In the genomic region with DNA sequence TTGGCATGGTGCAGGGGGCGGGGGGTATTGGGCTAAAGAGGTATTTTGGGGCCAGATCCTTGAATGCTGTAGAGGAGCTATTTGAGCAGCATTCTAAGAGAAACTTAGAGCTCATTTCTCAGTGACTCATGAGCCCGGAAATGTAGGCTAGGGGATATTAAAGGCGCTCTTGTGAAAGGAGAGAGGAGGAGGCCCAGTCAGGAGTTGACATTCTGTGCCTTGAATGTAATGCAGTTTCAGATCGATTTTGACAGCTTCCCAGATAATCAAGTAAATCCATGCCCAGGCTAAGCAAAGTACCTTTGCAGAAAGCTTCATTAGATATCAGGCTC, we compare ENCODE assay signal across 8 cellular contexts. TPM values are rescaled to one million over a fixed set of nuclear protein-coding genes. Genes with fewer than 3 reads are reported as not detected.
DNase-seq lines count a peak whose midpoint lies in the region; ATAC-seq, FAIRE-seq and TF ChIP-seq lines count a peak whose summit lies in the region.

No MANE protein-coding gene starts in this region.

- TF ChIP-seq CTCF in Caco-2 (IDR thresholded peaks at IDR 0.05; ENCODE audit: insufficient read depth in 1 of 2, low read depth in 1 of 2, low read length in 1 of 2, severe bottlenecking in 1 of 2, unreplicated experiment in 1 of 2) (no peak), bronchial epithelial cell (IDR thresholded peaks at IDR 0.05; ENCODE audit: insufficient read depth, low read length, severe bottlenecking) (no peak)

- H3K27me3 ChIP-seq in Caco-2 (replicated peaks; ENCODE audit: control insufficient read depth, insufficient read depth, low read length) (no peaks in the 10 kb centered on the region), bronchial epithelial cell (ENCODE audit: control insufficient read depth, insufficient read depth, low read length) (no peaks in the 10 kb centered on the region)

- BruUV-seq in Caco-2 (replicated peaks; lab: Mats Ljungman, UMichigan): TSS peak; percentile 35

- ATAC-seq in left colon (peak; percentile 46), GM19467 (IDR thresholded peaks at IDR 0.05; ENCODE audit: unreplicated experiment) (no peak), GM18867 (IDR thresholded peaks at IDR 0.05; ENCODE audit: unreplicated experiment) (no peak)

- peak overlapping the region; percentile 86 for H3K9ac ChIP-seq in SK-N-MC (ENCODE audit: insufficient read length)

- H3K9me3 ChIP-seq in Caco-2 (no peaks in the 10 kb centered on the region), SK-N-MC (ENCODE audit: low read depth, low read length) (no peaks in the 10 kb centered on the region)

- no peaks in the 10 kb centered on the region for H3K36me3 ChIP-seq in Caco-2 (ENCODE audit: control insufficient read depth, insufficient read depth, low read length)
- peaks cover 8% of the 10 kb centered on the region for H3K36me3 ChIP-seq in SK-N-MC (ENCODE audit: insufficient read depth, low read length)
- H3K36me3 ChIP-seq in bronchial epithelial cell (ENCODE audit: control insufficient read depth, insufficient read depth, low read length): peaks cover 3% of the 10 kb centered on the region

- TF ChIP-seq POLR2A in H54 (IDR thresholded peaks at IDR 0.05; ENCODE audit: low read depth, low read length): no peak

- no peaks in the 10 kb centered on the region for H3K9me3 Mint-ChIP-seq in Caco-2 (ENCODE audit: unreplicated experiment)

- CTCF ChIA-PET in Caco-2 (lab: Charles Lee): interaction anchor here (1.4 kb wide), 1 partner anchor 84 kb away, joined by 7 read pairs; no protein-coding TSS in a partner anchor

- H3K27me3 Mint-ChIP-seq in Caco-2 (ENCODE audit: insufficient read depth, unreplicated experiment): no peaks in the 10 kb centered on the region

- H3K4me3 ChIP-seq in Caco-2 (ENCODE audit: low read depth, low read length) (peak overlapping the region; percentile 72), SK-N-MC (peak overlapping the region; percentile 88), bronchial epithelial cell (ENCODE audit: low read depth, low read length) (peak overlapping the region; percentile 81)

- peak overlapping the region; percentile 95 for H3K27ac Mint-ChIP-seq in Caco-2 (ENCODE audit: unreplicated experiment)

- no peak overlapping the region; the same call in 1 of the 2 replicates for H3K27ac ChIP-seq in SK-N-MC

- H3K4me1 ChIP-seq in Caco-2: peaks cover 8% of the 10 kb centered on the region; the same call in 1 of the 2 replicates

- peak overlapping the region; percentile 95 for H3K4me3 Mint-ChIP-seq in Caco-2 (ENCODE audit: unreplicated experiment)

- FAIRE-seq in H54 (lab: Jason Lieb, UNC): peak; percentile 86
- FAIRE-seq in bronchial epithelial cell (lab: Jason Lieb, UNC): no peak

- POLR2A ChIA-PET in Caco-2 (lab: Charles Lee): interaction anchor here (0.7 to 1.1 kb wide), 2 partner anchors 42 to 336 kb away, joined by 3 to 4 read pairs; no protein-coding TSS in a partner anchor

- H3K4me1 Mint-ChIP-seq in Caco-2 (ENCODE audit: low read depth, unreplicated experiment): peaks cover 16% of the 10 kb centered on the region

- no peak for DNase-seq in Caco-2
- DNase-seq in H54 (ENCODE audit: insufficient read length, low spot score): peak; percentile 58
- DNase-seq in SK-N-MC (ENCODE audit: low read depth, low spot score): no peak
- DNase-seq in bronchial epithelial cell (ENCODE audit: low read depth): peak; percentile 80
- DNase-seq in left colon: no peak
- DNase-seq in stimulated activated CD4-positive, alpha-beta T cell treated with anti-CD3 and anti-CD28 coated beads, TNF-alpha, amount 100 ng/mL, for 24 hours (ENCODE audit: low read depth in 3 of 3): peak in 2 of 3 experiments; percentile 16 to 29

- peaks cover 6% of the 10 kb centered on the region for H3K36me3 Mint-ChIP-seq in Caco-2 (ENCODE audit: insufficient read depth, unreplicated experiment)

- intact Hi-C loops in Caco-2 (cut with micrococcal nuclease; ENCODE audit: unreplicated experiment): loop anchor here (5.0 kb wide), 1 partner anchor 62 kb away; no protein-coding TSS in a partner anchor
- intact Hi-C loops in left colon (cut with DNase I, micrococcal nuclease): loop anchor here in 1 of 2 donors (10.0 kb wide), 1 partner anchor 81 kb away; no protein-coding TSS in a partner anchor

RNA-seq across cellular contexts. Expression of gene CAB39, which starts 1.4 kb away (rescaled TPM):
- total RNA-seq in Caco-2 (2022): 33.2 and 40.4 TPM in 2 replicates
- total RNA-seq in bronchial epithelial cell: 75.3 and 87.4 TPM in 2 replicates
- total RNA-seq in left colon: 100 to 1,000 TPM; 116 to 143 TPM

Comparison
In these comparisons a context has a peak if more than half of its experiments do, and no peak if none do; other contexts are left out.
1. DNase-seq: peak in H54 (single experiment), bronchial epithelial cell (single experiment) and stimulated activated CD4-positive, alpha-beta T cell treated with anti-CD3 and anti-CD28 coated beads, TNF-alpha, amount 100 ng/mL, for 24 hours (2 of 3); none in Caco-2 (0 of 2), SK-N-MC (single experiment) and left colon (0 of 2).
2. Peak in every context shown above with its lines, with median percentiles within 50 percentile points of each other: H3K4me3 ChIP-seq.